10 cellular contexts compared by ENCODE assay signal in the genomic region with DNA sequence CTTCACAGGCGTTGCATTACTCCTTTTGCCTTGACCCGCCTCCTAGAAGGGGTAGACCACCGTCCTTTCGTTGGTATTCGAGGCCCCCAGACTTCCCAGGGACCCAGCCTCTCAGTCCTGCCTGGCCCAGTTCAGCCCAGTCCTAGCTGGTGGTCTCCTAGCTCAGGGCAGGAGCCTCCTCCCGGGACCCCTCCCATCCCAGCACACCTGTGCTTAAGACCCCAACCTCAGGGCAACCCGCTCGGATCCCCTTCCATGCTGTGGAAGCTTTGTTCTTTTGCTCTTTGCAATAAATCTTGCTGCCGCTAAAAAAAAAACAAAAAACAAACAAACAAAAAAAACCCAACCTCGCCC. TPM values are rescaled to one million over a fixed set of nuclear protein-coding genes. Genes with fewer than 3 reads are reported as not detected.
DNase-seq lines count a peak whose midpoint lies in the region; ATAC-seq and TF ChIP-seq lines count a peak whose summit lies in the region.
"Had no signal": no experiment of that assay in that cellular context is flagged by ENCODE, and none has a peak within 500 bp of the region (broad histone marks: within the 10 kb centered on the region; RNA-seq: fewer than 3 reads in every experiment).

No MANE protein-coding gene starts in this region.

- H3K4me3 Mint-ChIP-seq in activated naive CD4-positive, alpha-beta T cell treated with anti-CD3 and anti-CD28 coated beads for 36 hours, result peak overlapping the region; percentile 61
- H3K4me3 Mint-ChIP-seq in osteocyte (ENCODE audit: unreplicated experiment), result no peak overlapping the region

- H3K9ac ChIP-seq in adipocyte (ENCODE audit: low read length), result no peak overlapping the region

- peaks cover 49% of the 10 kb centered on the region for H3K27me3 Mint-ChIP-seq in activated naive CD4-positive, alpha-beta T cell treated with anti-CD3 and anti-CD28 coated beads for 36 hours (ENCODE audit: low read depth)
- peaks cover 67% of the 10 kb centered on the region for H3K27me3 Mint-ChIP-seq in osteocyte (ENCODE audit: unreplicated experiment)

- H3K27me3 ChIP-seq in adipocyte (replicated peaks; ENCODE audit: control insufficient read depth, insufficient read depth, low read length) (peaks cover 62% of the 10 kb centered on the region), thoracic aorta (replicated peaks; ENCODE audit: insufficient read depth) (no peaks in the 10 kb centered on the region)

- CTCF ChIA-PET in activated naive CD4-positive, alpha-beta T cell treated with anti-CD3 and anti-CD28 coated beads for 36 hours (lab: Charles Lee), result interaction anchor here (1.0 kb wide), 1 partner anchor 33 kb away, joined by 3 read pairs; no protein-coding TSS in a partner anchor

- peaks cover 22% of the 10 kb centered on the region for H3K4me1 Mint-ChIP-seq in activated naive CD4-positive, alpha-beta T cell treated with anti-CD3 and anti-CD28 coated beads for 36 hours (ENCODE audit: low read depth)
- H3K4me1 Mint-ChIP-seq in osteocyte (ENCODE audit: unreplicated experiment), result peaks cover 16% of the 10 kb centered on the region

- no peaks in the 10 kb centered on the region for H3K9me3 Mint-ChIP-seq in activated naive CD4-positive, alpha-beta T cell treated with anti-CD3 and anti-CD28 coated beads for 36 hours
- H3K9me3 Mint-ChIP-seq in osteocyte (ENCODE audit: unreplicated experiment), result no peaks in the 10 kb centered on the region
- H3K9me3 Mint-ChIP-seq: neural crest cell had no signal

- WGBS in mesodermal cell (ENCODE audit: insufficient coverage in 2 of 2), 2 experiments, result 3 to 10% methylated on average over 7 to 9 of the region's 10 CpGs

- H3K4me3 ChIP-seq in adipocyte (ENCODE audit: low read length), result peak overlapping the region; percentile 68
- peak overlapping the region; percentile 31 for H3K4me3 ChIP-seq in mesodermal cell (ENCODE audit: extremely low read depth, insufficient read depth, low read length, poor library complexity, severe bottlenecking)
- peak overlapping the region; percentile 73 for H3K4me3 ChIP-seq in thoracic aorta

- H3K36me3 ChIP-seq in adipocyte (ENCODE audit: control insufficient read depth, insufficient read depth, low read length, severe bottlenecking) (no peaks in the 10 kb centered on the region), mesodermal cell (ENCODE audit: control insufficient read depth, insufficient read depth, low read length) (no peaks in the 10 kb centered on the region), thoracic aorta (no peaks in the 10 kb centered on the region)

- H3K9me3 ChIP-seq in adipocyte (ENCODE audit: control insufficient read depth, low read length), result no peaks in the 10 kb centered on the region
- H3K9me3 ChIP-seq in mesodermal cell (ENCODE audit: control insufficient read depth, low read length), result no peaks in the 10 kb centered on the region
- no peaks in the 10 kb centered on the region for H3K9me3 ChIP-seq in thoracic aorta
- H3K9me3 ChIP-seq: body of pancreas had no signal

- DNase-seq in activated naive CD4-positive, alpha-beta T cell treated with anti-CD3 and anti-CD28 coated beads for 36 hours, result no peak
- no peak for DNase-seq in activated naive CD4-positive, alpha-beta T cell treated with anti-CD3 and anti-CD28 coated beads, Interleukin-2, amount 50 U/mL, for 16 hours
- DNase-seq in adipocyte (ENCODE audit: low read depth), result no peak
- no peak for DNase-seq in thoracic aorta (ENCODE audit: low spot score)
- DNase-seq in osteocyte (ENCODE audit: extremely low spot score, unreplicated experiment), result no peak

- H3K36me3 Mint-ChIP-seq in activated naive CD4-positive, alpha-beta T cell treated with anti-CD3 and anti-CD28 coated beads for 36 hours (ENCODE audit: low read depth), result no peaks in the 10 kb centered on the region
- H3K36me3 Mint-ChIP-seq in osteocyte (ENCODE audit: unreplicated experiment), result no peaks in the 10 kb centered on the region

- intact Hi-C loops in activated naive CD4-positive, alpha-beta T cell treated with anti-CD3 and anti-CD28 coated beads for 36 hours (cut with micrococcal nuclease), result no loop called here

- TF ChIP-seq CTCF in thoracic aorta (IDR thresholded peaks at IDR 0.05) (no peak), osteocyte (IDR thresholded peaks at IDR 0.05) (no peak)

- H3K4me1 ChIP-seq in adipocyte (ENCODE audit: control insufficient read depth, insufficient read depth, low read length) (peaks cover 7% of the 10 kb centered on the region), mesodermal cell (ENCODE audit: control insufficient read depth, insufficient read depth, low read length, poor library complexity, severe bottlenecking) (peaks cover 10% of the 10 kb centered on the region), thoracic aorta (ENCODE audit: control insufficient read depth in 1 of 2, low read depth in 2 of 2) (peaks cover 16 to 27% of the 10 kb centered on the region in 2 donors)

- ATAC-seq in thoracic aorta (ENCODE audit: insufficient number of reproducible peaks, low FRiP score, low read depth) (no peak), GM18517 (IDR thresholded peaks at IDR 0.05; ENCODE audit: unreplicated experiment) (no peak), HG03025 (IDR thresholded peaks at IDR 0.05; ENCODE audit: low FRiP score, unreplicated experiment) (no peak)

- no peak overlapping the region for H3K27ac ChIP-seq in mesodermal cell (ENCODE audit: low read depth, low read length, severe bottlenecking)
- H3K27ac ChIP-seq in thoracic aorta, result no peak overlapping the region
- H3K27ac ChIP-seq: body of pancreas had no signal

- no peak overlapping the region for H3K27ac Mint-ChIP-seq in activated naive CD4-positive, alpha-beta T cell treated with anti-CD3 and anti-CD28 coated beads for 36 hours
- no peak overlapping the region for H3K27ac Mint-ChIP-seq in osteocyte (ENCODE audit: unreplicated experiment)

RNA-seq across cellular contexts. Expression of gene PYDC1, which starts 0.8 kb away (rescaled TPM):
- total RNA-seq in activated naive CD4-positive, alpha-beta T cell treated with anti-CD3 and anti-CD28 coated beads for 36 hours, result not detected
- not detected for polyA plus RNA-seq in mesodermal cell (2013, experiment 1 of 2)
- not detected for polyA plus RNA-seq in mesodermal cell (2013, experiment 2 of 2)
- total RNA-seq in thoracic aorta, result not detected
- total RNA-seq in osteocyte, result not detected in 2 replicates
- total RNA-seq: body of pancreas, neural crest cell had no signal

RNA-seq across cellular contexts. Expression of gene TRIM72, which starts 2.2 kb away (rescaled TPM):
- not detected for total RNA-seq in activated naive CD4-positive, alpha-beta T cell treated with anti-CD3 and anti-CD28 coated beads for 36 hours
- polyA plus RNA-seq in mesodermal cell (2013, experiment 1 of 2), result not detected
- polyA plus RNA-seq in mesodermal cell (2013, experiment 2 of 2), result not detected
- total RNA-seq in thoracic aorta, result under 1 TPM in 1 of 2 donors, not detected in 1; 0.07 TPM
- total RNA-seq in osteocyte, result not detected in 2 replicates
- total RNA-seq: body of pancreas had no signal

RNA-seq across cellular contexts. Expression of gene PYCARD, which starts 13.5 kb away (rescaled TPM):
- total RNA-seq in activated naive CD4-positive, alpha-beta T cell treated with anti-CD3 and anti-CD28 coated beads for 36 hours, result 1 to 10 TPM; 2.4 to 2.5 TPM
- polyA plus RNA-seq in mesodermal cell (2013, experiment 1 of 2), result 4.3 TPM
- 3.2 TPM for polyA plus RNA-seq in mesodermal cell (2013, experiment 2 of 2)
- total RNA-seq in thoracic aorta (10 to 100 TPM; 19.2 to 23.0 TPM), osteocyte (5.5 and 6.1 TPM in 2 replicates)

RNA-seq across cellular contexts. Expression of gene FUS, which starts 36.2 kb away (rescaled TPM):
- 100 to 1,000 TPM; 424 to 435 TPM for total RNA-seq in activated naive CD4-positive, alpha-beta T cell treated with anti-CD3 and anti-CD28 coated beads for 36 hours
- 270 TPM for polyA plus RNA-seq in mesodermal cell (2013, experiment 1 of 2)
- polyA plus RNA-seq in mesodermal cell (2013, experiment 2 of 2), result 250 TPM
- total RNA-seq in thoracic aorta (100 to 1,000 TPM in 1 of 2 donors, 10 to 100 TPM in 1; 63.9 to 141 TPM), osteocyte (334 and 346 TPM in 2 replicates)

RNA-seq across cellular contexts. Expression of gene ITGAM, which starts 43.7 kb away (rescaled TPM):
- under 1 TPM; 0.37 to 0.67 TPM for total RNA-seq in activated naive CD4-positive, alpha-beta T cell treated with anti-CD3 and anti-CD28 coated beads for 36 hours
- polyA plus RNA-seq in mesodermal cell (2013, experiment 1 of 2), result not detected
- not detected for polyA plus RNA-seq in mesodermal cell (2013, experiment 2 of 2)
- 10 to 100 TPM; 31.2 to 31.5 TPM for total RNA-seq in thoracic aorta
- total RNA-seq in osteocyte, result not detected in 2 replicates
- total RNA-seq: neural crest cell had no signal
